Comparison of ENCODE assay signal across 1 cellular context in genomic region chr18:55119434-55119833, GRCh38.
TF ChIP-seq lines count a peak whose summit lies in the region.

No MANE protein-coding gene starts in this region.

TF ChIP-seq in K562, 482 proteins besides CTCF, POLR2A, EP300 and RAD21 (continued from another document and continues in another):
- TF ChIP-seq CREB1 (IDR thresholded peaks at IDR 0.05) (no peak), CREB1 (CRISPR knock-in tag; IDR thresholded peaks at IDR 0.05) (no peak), NCOA1 (IDR thresholded peaks at IDR 0.05; ENCODE audit: low read depth) (peak; percentile 40; the same call in 1 of the 2 replicates), ZNF561 (CRISPR knock-in tag; conservative IDR thresholded peaks at IDR 0.05) (no peak), MIER1 (IDR thresholded peaks at IDR 0.05; ENCODE audit: low read depth) (no peak), ZFP36 (IDR thresholded peaks at IDR 0.05; ENCODE audit: low read depth, low read length, partially characterized antibody) (no peak), SMARCC2 (IDR thresholded peaks at IDR 0.05; ENCODE audit: low read depth) (peak; percentile 51; the same call in 1 of the 2 replicates), ESRRB (CRISPR knock-in tag; IDR thresholded peaks at IDR 0.05; ENCODE audit: borderline replicate concordance) (no peak), CAMTA2 (CRISPR knock-in tag; conservative IDR thresholded peaks at IDR 0.05) (no peak), RBFOX2 (IDR thresholded peaks at IDR 0.05; ENCODE audit: low read depth, low read length) (no peak), ZNF311 (CRISPR knock-in tag; IDR thresholded peaks at IDR 0.05) (no peak), SMARCA5 (IDR thresholded peaks at IDR 0.05) (no peak), ZNF395 (CRISPR knock-in tag; IDR thresholded peaks at IDR 0.05) (no peak), ATF7 (IDR thresholded peaks at IDR 0.05) (no peak), NCOA4 (IDR thresholded peaks at IDR 0.05; ENCODE audit: partially characterized antibody) (no peak), E2F4 (CRISPR knock-in tag; IDR thresholded peaks at IDR 0.05; ENCODE audit: low read depth) (no peak), ZNF778 (CRISPR knock-in tag; IDR thresholded peaks at IDR 0.05) (no peak), SMARCA4 (IDR thresholded peaks at IDR 0.05) (peak; percentile 88), NFRKB (IDR thresholded peaks at IDR 0.05; ENCODE audit: low read depth) (no peak), ETV6 (IDR thresholded peaks at IDR 0.05; ENCODE audit: borderline replicate concordance in 1 of 2, low read depth in 2 of 2, low read length in 1 of 2) (no peak), ETV6 (CRISPR knock-in tag; IDR thresholded peaks at IDR 0.05; ENCODE audit: borderline replicate concordance) (no peak), ATF4 (CRISPR knock-in tag; IDR thresholded peaks at IDR 0.05) (no peak), ZNF77 (CRISPR knock-in tag; IDR thresholded peaks at IDR 0.05) (no peak), GTF2E2 (tag; IDR thresholded peaks at IDR 0.05) (no peak), BACH1 (tag; IDR thresholded peaks at IDR 0.05) (no peak), TAF9B (IDR thresholded peaks at IDR 0.05; ENCODE audit: partially characterized antibody) (no peak), HES1 (IDR thresholded peaks at IDR 0.05; ENCODE audit: low read depth) (no peak), POLR2AphosphoS5 (IDR thresholded peaks at IDR 0.05; ENCODE audit: control insufficient read depth, insufficient read depth, low read depth, low read length) (peak; percentile 51; the same call in 1 of the 2 replicates), CREB5 (CRISPR knock-in tag; IDR thresholded peaks at IDR 0.05) (no peak), CTBP1 (IDR thresholded peaks at IDR 0.05; ENCODE audit: borderline replicate concordance) (0 out of 2 replicates have a peak, but pooled peaks have one; percentile 19), KLF6 (CRISPR knock-in tag; IDR thresholded peaks at IDR 0.05; ENCODE audit: borderline replicate concordance) (no peak), ZNF696 (CRISPR knock-in tag; conservative IDR thresholded peaks at IDR 0.05) (no peak), THRB (CRISPR knock-in tag; conservative IDR thresholded peaks at IDR 0.05) (no peak), IRF1 (CRISPR knock-in tag; IDR thresholded peaks at IDR 0.05; ENCODE audit: borderline replicate concordance) (no peak), PYGO2 (tag; IDR thresholded peaks at IDR 0.05) (no peak), NR1H2 (CRISPR knock-in tag; IDR thresholded peaks at IDR 0.05) (no peak), POLR2AphosphoS2 (IDR thresholded peaks at IDR 0.05; ENCODE audit: low read length) (no peak), ZNF780A (CRISPR knock-in tag; IDR thresholded peaks at IDR 0.05) (no peak), STAT6 (CRISPR knock-in tag; IDR thresholded peaks at IDR 0.05) (no peak), THAP7 (CRISPR knock-in tag; IDR thresholded peaks at IDR 0.05) (no peak), RBM15 (IDR thresholded peaks at IDR 0.05; ENCODE audit: insufficient read depth, low read length) (no peak), MAFG (tag; conservative IDR thresholded peaks at IDR 0.05) (peak; percentile 85), TARDBP (IDR thresholded peaks at IDR 0.05) (no peak), MCM5 (IDR thresholded peaks at IDR 0.05; ENCODE audit: low read depth) (no peak), ZNF184 (CRISPR knock-in tag; IDR thresholded peaks at IDR 0.05) (no peak), FIP1L1 (IDR thresholded peaks at IDR 0.05; ENCODE audit: low read depth, low read length, poor library complexity, severe bottlenecking) (no peak), NR3C1 (CRISPR knock-in tag; IDR thresholded peaks at IDR 0.05) (no peak), MTA3 (IDR thresholded peaks at IDR 0.05; ENCODE audit: borderline replicate concordance) (no peak), HINFP (tag; conservative IDR thresholded peaks at IDR 0.05; ENCODE audit: low read depth) (no peak), ELF1 (tag; IDR thresholded peaks at IDR 0.05) (no peak), RFX5 (IDR thresholded peaks at IDR 0.05; ENCODE audit: low read depth, low read length) (no peak), KLF1 (tag; IDR thresholded peaks at IDR 0.05) (no peak), TEAD4 (IDR thresholded peaks at IDR 0.05; ENCODE audit: low read length) (peak; percentile 89), TEAD4 (CRISPR knock-in tag; IDR thresholded peaks at IDR 0.05; ENCODE audit: borderline replicate concordance) (no peak), BCLAF1 (IDR thresholded peaks at IDR 0.05; ENCODE audit: borderline replicate concordance in 1 of 2, control insufficient read depth in 1 of 2, low read depth in 2 of 2, low read length in 1 of 2) (no peak), MTA1 (IDR thresholded peaks at IDR 0.05; ENCODE audit: borderline replicate concordance) (0 out of 2 replicates have a peak, but pooled peaks have one; percentile 26), RBM14 (IDR thresholded peaks at IDR 0.05; ENCODE audit: borderline replicate concordance, insufficient read depth, low read depth, low read length) (no peak), COPS2 (conservative IDR thresholded peaks at IDR 0.05) (no peak), U2AF1 (optimal IDR thresholded peaks at IDR 0.05; ENCODE audit: low read depth, low read length) (no peak), ELF2 (CRISPR knock-in tag; IDR thresholded peaks at IDR 0.05) (no peak), SMAD4 (CRISPR knock-in tag; conservative IDR thresholded peaks at IDR 0.05) (peak; percentile 69), ARHGAP35 (IDR thresholded peaks at IDR 0.05; ENCODE audit: partially characterized antibody) (no peak), NFIC (IDR thresholded peaks at IDR 0.05) (peak; percentile 74), CBFA2T3 (IDR thresholded peaks at IDR 0.05) (peak; percentile 96)
